8 cellular contexts compared by ENCODE assay signal in genomic region chr9:131366745-131367401, GRCh38. TPM values are rescaled to one million over a fixed set of nuclear protein-coding genes. Genes with fewer than 3 reads are reported as not detected.
DNase-seq lines count a peak whose midpoint lies in the region; FAIRE-seq and TF ChIP-seq lines count a peak whose summit lies in the region.

No MANE protein-coding gene starts in this region.

- peak overlapping the region; percentile 49 for H2AFZ ChIP-seq in endothelial cell of umbilical vein (ENCODE audit: low read depth, low read length)

- H3K4me1 ChIP-seq in endothelial cell of umbilical vein (ENCODE audit: control insufficient read depth, extremely low read depth, insufficient read depth, low read length), result no peaks in the 10 kb centered on the region

- H3K27ac ChIP-seq in endothelial cell of umbilical vein (ENCODE audit: insufficient read depth, low read depth, low read length), result no peak overlapping the region

- BruUV-seq in endothelial cell of umbilical vein (replicated peaks; lab: Mats Ljungman, UMichigan), result no TSS peak

- no peaks in the 10 kb centered on the region for H4K20me1 ChIP-seq in endothelial cell of umbilical vein (replicated peaks; ENCODE audit: control insufficient read depth, extremely low read depth, insufficient read depth, low read length)

- dilution Hi-C loops in endothelial cell of umbilical vein (cut with MboI; ENCODE audit: extremely low pct_ligation_motif_present, low sequenced_read_pairs), result no loop called here

- H3K79me2 ChIP-seq in endothelial cell of umbilical vein (ENCODE audit: control insufficient read depth, insufficient read depth, low read length), result no peaks in the 10 kb centered on the region

- FAIRE-seq in D721Med (lab: Jason Lieb, UNC) (no peak), endothelial cell of umbilical vein (lab: Jason Lieb, UNC) (peak; percentile 87)

- H3K27ac Mint-ChIP-seq in nephron, result peak overlapping the region; percentile 32 to 82 (median 66)

- intact Hi-C loops in endothelial cell of umbilical vein (cut with micrococcal nuclease), result loop anchor here (2.0 to 5.0 kb wide), 2 partner anchors 110 to 136 kb away; partner anchors contain the start of gene POMT1

- no peaks in the 10 kb centered on the region for H3K27me3 ChIP-seq in endothelial cell of umbilical vein (ENCODE audit: control insufficient read depth in 2 of 2, insufficient read depth in 2 of 2, low read length in 2 of 2)

- H3K9me1 ChIP-seq in endothelial cell of umbilical vein (replicated peaks; ENCODE audit: control insufficient read depth, extremely low read depth, insufficient read depth, low read length), result no peaks in the 10 kb centered on the region

- TF ChIP-seq CTCF in D721Med (IDR thresholded peaks at IDR 0.05; ENCODE audit: insufficient read depth, missing control alignments) (peak; percentile 61), endothelial cell of umbilical vein (IDR thresholded peaks at IDR 0.05; ENCODE audit: extremely low read depth in 1 of 2, insufficient read depth in 1 of 2, low read depth in 1 of 2, low read length in 2 of 2) (peak; percentile 28 to 54), nephron (IDR thresholded peaks at IDR 0.05; ENCODE audit: unreplicated experiment in 3 of 3) (peak; percentile 13 to 45 (median 37))

- no peak overlapping the region for H3K4me2 ChIP-seq in endothelial cell of umbilical vein (ENCODE audit: insufficient read depth, low read length)

- POLR2A ChIA-PET in endothelial cell of umbilical vein (lab: Charles Lee), result no interaction called here

- no peak overlapping the region for H3K4me3 Mint-ChIP-seq in nephron

- no peak overlapping the region for H3K9ac ChIP-seq in endothelial cell of umbilical vein (replicated peaks; ENCODE audit: extremely low read depth, insufficient read depth, low read length)

- no peaks in the 10 kb centered on the region for H3K9me3 Mint-ChIP-seq in nephron

- H3K36me3 Mint-ChIP-seq in nephron (ENCODE audit: low read depth), result no peaks in the 10 kb centered on the region

- TF ChIP-seq POLR2A in endothelial cell of umbilical vein (IDR thresholded peaks at IDR 0.05; ENCODE audit: low read depth, low read length), result no peak

- H3K27me3 Mint-ChIP-seq in nephron (ENCODE audit: low read depth), result no peaks in the 10 kb centered on the region

- no peak for DNase-seq in D721Med (ENCODE audit: insufficient read length, low spot score)
- DNase-seq in NCI-H2227 (lab: John Stamatoyannopoulos, UW; ENCODE audit: unreplicated experiment), result peak; percentile 4
- peak; percentile 60 for DNase-seq in endothelial cell of umbilical vein (ENCODE audit: low read depth, low spot score)
- no peak for DNase-seq in COLO668 (lab: John Stamatoyannopoulos, UW; ENCODE audit: unreplicated experiment)
- no peak for DNase-seq in OCI-M2 (lab: John Stamatoyannopoulos, UW; ENCODE audit: unreplicated experiment)
- no peak for DNase-seq in stimulated activated CD4-positive, alpha-beta T cell treated with anti-CD3 and anti-CD28 coated beads, Interleukin-4, amount 100 ng/mL, for 24 hours
- no peak for DNase-seq in activated CD4-positive, CD25-positive, alpha-beta regulatory T cell (lab: John Stamatoyannopoulos, UW)

- no peaks in the 10 kb centered on the region for H3K36me3 ChIP-seq in endothelial cell of umbilical vein (ENCODE audit: control insufficient read depth in 2 of 2, extremely low read depth in 1 of 2, insufficient read depth in 2 of 2, low read length in 2 of 2)

- H3K4me1 Mint-ChIP-seq in nephron, result peaks cover 9% of the 10 kb centered on the region

- H3K4me3 ChIP-seq in endothelial cell of umbilical vein (replicated peaks in 1 of 3; ENCODE audit: insufficient read depth in 1 of 3, low read depth in 1 of 3, low read length in 3 of 3), result no peak overlapping the region

- CTCF ChIA-PET in endothelial cell of umbilical vein (lab: Charles Lee), result interaction anchor here (0.7 to 3.2 kb wide), 24 partner anchors 12 to 193 kb away, joined by 3 to 27 read pairs (median 4); partner anchors contain the start of gene POMT1

- H3K9me3 ChIP-seq in endothelial cell of umbilical vein (replicated peaks; ENCODE audit: control insufficient read depth, insufficient read depth, low read length), result no peaks in the 10 kb centered on the region

TF ChIP-seq in endothelial cell of umbilical vein, 7 proteins besides CTCF, POLR2A, EP300 and RAD21:
- TF ChIP-seq GATA2 (IDR thresholded peaks at IDR 0.05; ENCODE audit: insufficient read depth, insufficient read length, low read depth, low read length) (no peak), EZH2 (IDR thresholded peaks at IDR 0.05; ENCODE audit: borderline replicate concordance, low read depth, low read length, severe bottlenecking) (no peak), POLR2AphosphoS5 (IDR thresholded peaks at IDR 0.05; ENCODE audit: insufficient read depth, low read depth, low read length) (no peak), MAX (IDR thresholded peaks at IDR 0.05; ENCODE audit: insufficient read depth, insufficient read length) (no peak), MYC (IDR thresholded peaks at IDR 0.05; ENCODE audit: low read depth, low read length) (no peak), JUN (IDR thresholded peaks at IDR 0.05; ENCODE audit: borderline replicate concordance, insufficient read depth, insufficient read length, low read depth) (no peak), FOS (IDR thresholded peaks at IDR 0.05; ENCODE audit: borderline replicate concordance, insufficient read depth, low read length) (no peak)

RNA-seq across cellular contexts. Expression of gene PRRC2B, which starts 27.0 kb away (rescaled TPM):
- 248 and 256 TPM in 2 replicates for total RNA-seq in endothelial cell of umbilical vein
- polyA plus RNA-seq in endothelial cell of umbilical vein, result 35.6 and 38.5 TPM in 2 replicates
- polyA plus RNA-seq in endothelial cell of umbilical vein (2011; cell fraction: cytosol; rRNA removed), result 47.2 and 56.3 TPM in 2 replicates
- polyA plus RNA-seq in endothelial cell of umbilical vein (2011; cell fraction: nucleus; rRNA removed), result 186 and 194 TPM in 2 replicates
- polyA plus RNA-seq in endothelial cell of umbilical vein (2012), result 126 and 147 TPM in 2 replicates
- 142 and 143 TPM in 2 replicates for polyA minus RNA-seq in endothelial cell of umbilical vein
- polyA minus RNA-seq in endothelial cell of umbilical vein (2011; cell fraction: cytosol; rRNA and poly(A)+ RNA removed), result 62.0 TPM
- 93.2 and 110 TPM in 2 replicates for polyA minus RNA-seq in endothelial cell of umbilical vein (2011; cell fraction: nucleus; rRNA and poly(A)+ RNA removed)

Comparison
In these comparisons a context has a peak if more than half of its experiments do, and no peak if none do; other contexts are left out.
1. DNase-seq: peak in NCI-H2227 (single experiment) and endothelial cell of umbilical vein (single experiment); none in D721Med (single experiment), COLO668 (single experiment), OCI-M2 (single experiment), stimulated activated CD4-positive, alpha-beta T cell treated with anti-CD3 and anti-CD28 coated beads, Interleukin-4, amount 100 ng/mL, for 24 hours (single experiment) and activated CD4-positive, CD25-positive, alpha-beta regulatory T cell (0 of 4).
2. Peak in every context shown above with its lines, with median percentiles within 50 percentile points of each other: CTCF ChIP-seq.